In the genomic region with DNA sequence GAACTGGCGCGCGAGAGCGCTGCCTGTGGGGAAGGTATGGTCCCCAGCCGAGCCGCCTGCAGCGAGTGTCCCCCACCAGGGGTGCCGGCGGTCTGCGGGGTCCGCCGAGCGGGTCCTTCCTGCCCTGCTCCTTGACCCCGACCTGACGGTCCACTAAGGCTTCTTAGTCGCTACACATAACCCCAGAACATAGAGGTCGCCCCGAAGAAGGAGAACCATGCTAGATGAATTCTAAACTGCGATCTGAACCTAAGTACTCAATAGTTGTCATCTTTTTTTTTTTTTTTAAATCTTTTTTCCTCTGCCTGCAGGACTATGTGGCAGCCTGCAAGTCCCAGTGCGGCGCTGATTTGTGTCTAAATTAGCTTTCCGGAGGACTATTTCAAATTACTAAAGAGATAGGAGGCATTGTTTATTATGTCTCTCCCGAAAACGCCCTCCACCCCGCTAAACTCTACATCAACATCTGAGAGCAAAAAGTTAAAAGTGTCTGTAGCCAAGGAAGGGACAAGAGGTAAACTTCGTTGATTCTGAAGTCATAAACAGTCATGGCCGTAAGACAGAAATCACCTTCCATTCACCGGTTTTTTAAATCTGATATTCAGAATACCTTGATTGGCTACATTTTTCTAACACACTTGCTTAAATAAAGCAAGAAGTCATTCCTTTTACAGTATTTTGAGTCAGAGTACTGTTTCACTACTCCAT, we compare ENCODE assay signal across 8 cellular contexts. TPM values are rescaled to one million over a fixed set of nuclear protein-coding genes. Genes with fewer than 3 reads are reported as not detected.
A peak's percentile ranks its signal among the peaks of the same experiment; 100 is the strongest.
DNase-seq lines count a peak whose midpoint lies in the region; ATAC-seq, FAIRE-seq and TF ChIP-seq lines count a peak whose summit lies in the region.

No MANE protein-coding gene starts in this region.

- peak overlapping the region; percentile 77 to 94 for H3K9ac ChIP-seq in kidney (ENCODE audit: low read length in 2 of 2)
- peak overlapping the region; percentile 93 to 94 for H3K9ac ChIP-seq in stomach smooth muscle (ENCODE audit: low read length in 2 of 2)

- no peaks in the 10 kb centered on the region for H4K20me1 ChIP-seq in DOHH2 (ENCODE audit: control insufficient read depth, insufficient read depth, low read depth, low read length)

- H3K79me2 ChIP-seq in DOHH2 (ENCODE audit: control insufficient read depth, low read length) = no peaks in the 10 kb centered on the region

- H3K27me3 ChIP-seq in DOHH2 (ENCODE audit: control insufficient read depth, low read length) (no peaks in the 10 kb centered on the region), ascending aorta (no peaks in the 10 kb centered on the region), stomach smooth muscle (ENCODE audit: control insufficient read depth in 1 of 2, insufficient read depth in 2 of 2, low read length in 2 of 2) (no peaks in the 10 kb centered on the region)

- H3K4me1 ChIP-seq in DOHH2 (ENCODE audit: control insufficient read depth, low read length) (peaks cover 10% of the 10 kb centered on the region), ascending aorta (peaks cover 0 to 6% of the 10 kb centered on the region in 2 donors), kidney (ENCODE audit: control insufficient read depth in 1 of 2, insufficient read depth in 1 of 2, low read depth in 1 of 2, low read length in 2 of 2) (no peaks in the 10 kb centered on the region), stomach smooth muscle (ENCODE audit: control insufficient read depth, insufficient read depth, low read length) (no peaks in the 10 kb centered on the region)

- H3K4me3 ChIP-seq in DOHH2 (ENCODE audit: low read length) (peak overlapping the region; percentile 79), ascending aorta (peak overlapping the region; percentile 62 to 70), kidney (ENCODE audit: low read length in 2 of 2) (peak overlapping the region; percentile 94), stomach smooth muscle (ENCODE audit: low read length in 2 of 2) (peak overlapping the region; percentile 88 to 89)

- TF ChIP-seq CTCF in DOHH2 (IDR thresholded peaks at IDR 0.05; ENCODE audit: low read depth, low read length, poor library complexity, severe bottlenecking) (no peak), ascending aorta (IDR thresholded peaks at IDR 0.05) (no peak), kidney (IDR thresholded peaks at IDR 0.05; ENCODE audit: borderline replicate concordance, extremely low read depth, insufficient read depth) (no peak)

- 0 out of 2 replicates have a peak, but pooled peaks cover 6% of the 10 kb centered on the region for H3F3A ChIP-seq in DOHH2 (ENCODE audit: control insufficient read depth, insufficient read depth)

- H3K9me3 ChIP-seq in DOHH2 (ENCODE audit: control insufficient read depth, insufficient read depth, low read length) = no peaks in the 10 kb centered on the region
- H3K9me3 ChIP-seq in KOPT-K1 (ENCODE audit: insufficient read depth, low read length, poor library complexity, severe bottlenecking) = no peaks in the 10 kb centered on the region
- H3K9me3 ChIP-seq in ascending aorta = no peaks in the 10 kb centered on the region
- H3K9me3 ChIP-seq in kidney (ENCODE audit: control insufficient read depth in 1 of 2, low read length in 2 of 2) = no peaks in the 10 kb centered on the region
- H3K9me3 ChIP-seq in stomach smooth muscle (ENCODE audit: control insufficient read depth in 2 of 2, low read length in 2 of 2) = no peaks in the 10 kb centered on the region

- H3K4me2 ChIP-seq in DOHH2 (ENCODE audit: low read length) = peak overlapping the region; percentile 70

- no peaks in the 10 kb centered on the region for H3K36me3 ChIP-seq in DOHH2 (ENCODE audit: control insufficient read depth, low read length)
- no peaks in the 10 kb centered on the region for H3K36me3 ChIP-seq in KOPT-K1 (ENCODE audit: insufficient read depth, low read length)
- H3K36me3 ChIP-seq in ascending aorta = no peaks in the 10 kb centered on the region
- H3K36me3 ChIP-seq in kidney (ENCODE audit: control insufficient read depth in 1 of 2, insufficient read depth in 2 of 2, low read length in 2 of 2) = no peaks in the 10 kb centered on the region
- no peaks in the 10 kb centered on the region for H3K36me3 ChIP-seq in stomach smooth muscle (ENCODE audit: control insufficient read depth in 2 of 2, insufficient read depth in 2 of 2, low read length in 2 of 2)

- H3K27ac ChIP-seq in DOHH2 (ENCODE audit: low read depth, low read length) (peak overlapping the region; percentile 85), KOPT-K1 (ENCODE audit: low read depth, low read length, poor library complexity, severe bottlenecking) (peak overlapping the region; percentile 89), ascending aorta (peak overlapping the region; percentile 84 to 95), kidney (ENCODE audit: low read depth in 2 of 2, low read length in 2 of 2) (peak overlapping the region; percentile 95 to 96), stomach smooth muscle (ENCODE audit: low read length) (peak overlapping the region; percentile 88)

- FAIRE-seq in kidney (lab: Jason Lieb, UNC) = no peak

- peak; percentile 25 for ATAC-seq in GM21447 (IDR thresholded peaks at IDR 0.05; ENCODE audit: unreplicated experiment)

- no peaks in the 10 kb centered on the region for H3K9me2 ChIP-seq in DOHH2 (replicated peaks; ENCODE audit: control insufficient read depth, low read length)

- DNase-seq in ascending aorta (ENCODE audit: low spot score in 2 of 2) (no peak), kidney (no peak), NCI-H748 (lab: John Stamatoyannopoulos, UW; ENCODE audit: unreplicated experiment) (no peak), foreskin melanocyte (no peak)

- intact Hi-C loops in ascending aorta (cut with DNase I) = loop anchor here (2.0 to 5.0 kb wide), 3 partner anchors 13 to 339 kb away; a partner anchor contains a TSS
- intact Hi-C loops in kidney (cut with DNase I) = loop anchor here (10.0 kb wide), 1 partner anchor 271 kb away; no protein-coding TSS in a partner anchor

RNA-seq across cellular contexts. Expression of a gene that starts 0.5 kb away (rescaled TPM):
- total RNA-seq in ascending aorta = not detected
- 0.57 TPM for total RNA-seq in kidney
- not detected for polyA plus RNA-seq in kidney (ENCODE audit: insufficient read depth, low read depth, low replicate concordance)
